Comparison of ENCODE assay signal across 8 cellular contexts in the genomic region with DNA sequence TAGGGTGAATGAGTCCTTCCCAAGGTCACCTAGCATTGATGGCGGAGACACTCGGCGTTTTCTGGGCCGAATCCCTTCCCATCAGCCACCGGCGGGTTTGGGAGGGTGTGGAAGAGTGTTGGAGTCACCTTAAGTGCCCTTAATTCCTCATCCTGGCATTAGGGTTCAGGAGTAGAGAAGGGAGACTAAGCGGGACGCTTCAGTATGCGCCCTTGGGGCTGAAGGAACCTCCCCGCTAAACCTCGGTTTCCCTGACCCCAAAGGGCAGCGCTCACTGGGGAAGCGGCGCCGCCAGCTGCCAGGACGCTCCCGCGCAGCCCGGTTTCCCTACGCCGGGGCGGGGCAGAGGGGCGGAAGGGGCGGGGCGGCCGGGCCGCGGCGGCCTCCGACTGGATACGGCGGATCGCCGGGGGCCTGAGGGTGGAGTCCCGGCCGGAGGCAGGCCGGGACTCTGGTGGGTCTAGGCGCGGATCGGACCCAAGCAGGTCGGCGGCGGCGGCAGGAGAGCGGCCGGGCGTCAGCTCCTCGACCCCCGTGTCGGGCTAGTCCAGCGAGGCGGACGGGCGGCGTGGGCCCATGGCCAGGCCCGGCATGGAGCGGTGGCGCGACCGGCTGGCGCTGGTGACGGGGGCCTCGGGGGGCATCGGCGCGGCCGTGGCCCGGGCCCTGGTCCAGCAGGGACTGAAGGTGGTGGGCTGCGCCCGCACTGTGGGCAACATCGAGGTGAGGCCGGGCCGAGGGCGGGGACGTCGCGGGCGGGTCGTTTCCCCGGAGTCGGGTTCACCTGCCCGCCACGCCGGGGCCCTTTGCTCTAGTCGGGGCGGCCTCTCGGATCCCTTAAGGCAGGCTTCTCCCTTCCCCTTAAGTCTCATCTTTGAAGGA. TPM values are rescaled to one million over a fixed set of nuclear protein-coding genes. Genes with fewer than 3 reads are reported as not detected.
DNase-seq lines count a peak whose midpoint lies in the region; ATAC-seq and TF ChIP-seq lines count a peak whose summit lies in the region.

Gene DHRS11 (plus strand): TSS at position 446 of the 882 bp plus-strand sequence. CDS start 131 bp downstream, at position 577.

- CTCF ChIA-PET in activated CD8-positive, alpha-beta T cell treated with anti-CD3 and anti-CD28 coated beads for 36 hours (lab: Charles Lee), result interaction anchor here (0.8 to 5.1 kb wide), 2 partner anchors 11 to 57 kb away, joined by 3 to 45 read pairs; partner anchors contain the start of genes MRM1, MYO19 and PIGW

- ATAC-seq in GM19035 (IDR thresholded peaks at IDR 0.05; ENCODE audit: unreplicated experiment), result peak; percentile 90
- ATAC-seq in HG03354 (IDR thresholded peaks at IDR 0.05; ENCODE audit: poor library complexity, severe bottlenecking, unreplicated experiment), result peak; percentile 81
- ATAC-seq in activated CD8-positive, alpha-beta T cell treated with anti-CD3 and anti-CD28 coated beads for 36 hours, result peak; percentile 94

- peak within 1 kb of the TSS; percentile 72 for H3K4me3 Mint-ChIP-seq in activated CD8-positive, alpha-beta T cell treated with anti-CD3 and anti-CD28 coated beads for 36 hours

- peaks cover 15% of the 10 kb centered on the region for H3K36me3 ChIP-seq in ectodermal cell (ENCODE audit: control insufficient read depth, insufficient read depth, low read length)

- DNase-seq in AG20443 (ENCODE audit: low spot score) (peak; percentile 98), NCI-H69 (lab: John Stamatoyannopoulos, UW) (peak; percentile 93), lung microvascular endothelial cell (ENCODE audit: low read depth in 2 of 2) (peak; percentile 74 to 79)
- DNase-seq in activated CD8-positive, alpha-beta T cell treated with anti-CD3 and anti-CD28 coated beads for 36 hours, result peak; percentile 79
- peak; percentile 19 to 77 (median 43) for DNase-seq in stimulated activated CD4-positive, alpha-beta T cell treated with anti-CD3 and anti-CD28 coated beads, TNF-alpha, amount 100 ng/mL, for 1 hour (ENCODE audit: low read depth in 3 of 3, low spot score in 1 of 3)

- H3K27me3 Mint-ChIP-seq in activated CD8-positive, alpha-beta T cell treated with anti-CD3 and anti-CD28 coated beads for 36 hours, result no peaks in the 10 kb centered on the region

- H3K36me3 Mint-ChIP-seq in activated CD8-positive, alpha-beta T cell treated with anti-CD3 and anti-CD28 coated beads for 36 hours (ENCODE audit: low read depth), result peaks cover 21% of the 10 kb centered on the region

- peak within 1 kb of the TSS; percentile 38 for H3K27ac ChIP-seq in ectodermal cell (ENCODE audit: insufficient read depth, low read depth, low read length, poor library complexity, severe bottlenecking)

- intact Hi-C loops in activated CD8-positive, alpha-beta T cell treated with anti-CD3 and anti-CD28 coated beads for 36 hours (cut with micrococcal nuclease), result no loop called here

- peaks cover 30% of the 10 kb centered on the region for H3K4me1 Mint-ChIP-seq in activated CD8-positive, alpha-beta T cell treated with anti-CD3 and anti-CD28 coated beads for 36 hours (ENCODE audit: low read depth)

- 5% methylated on average over 87 of the region's 87 CpGs for WGBS in ectodermal cell, 2 experiments

- H3K9me3 ChIP-seq in ectodermal cell (ENCODE audit: control insufficient read depth, low read length), result no peaks in the 10 kb centered on the region

- TF ChIP-seq CTCF in activated CD8-positive, alpha-beta T cell treated with anti-CD3 and anti-CD28 coated beads for 36 hours (IDR thresholded peaks at IDR 0.05), result no peak

- peak within 1 kb of the TSS; percentile 60 for H3K27ac Mint-ChIP-seq in activated CD8-positive, alpha-beta T cell treated with anti-CD3 and anti-CD28 coated beads for 36 hours

- peak within 1 kb of the TSS; percentile 63 for H3K4me3 ChIP-seq in ectodermal cell (ENCODE audit: insufficient read depth, low read depth, low read length)

- no peaks in the 10 kb centered on the region for H3K27me3 ChIP-seq in ectodermal cell (ENCODE audit: control insufficient read depth, insufficient read depth, low read length, poor library complexity, severe bottlenecking)

- peaks cover 16% of the 10 kb centered on the region for H3K4me1 ChIP-seq in ectodermal cell (ENCODE audit: control insufficient read depth, insufficient read depth, low read length)

- POLR2A ChIA-PET in activated CD8-positive, alpha-beta T cell treated with anti-CD3 and anti-CD28 coated beads for 36 hours (lab: Charles Lee), result interaction anchor here (1.1 to 3.9 kb wide), 5 partner anchors 9 to 46 kb away, joined by 3 to 21 read pairs (median 3); partner anchors contain the start of gene MRM1

- no peaks in the 10 kb centered on the region for H3K9me3 Mint-ChIP-seq in activated CD8-positive, alpha-beta T cell treated with anti-CD3 and anti-CD28 coated beads for 36 hours

RNA-seq across cellular contexts. Expression of gene DHRS11, which starts in this region (rescaled TPM):
- 1 to 10 TPM; 8.6 to 9.2 TPM for total RNA-seq in activated CD8-positive, alpha-beta T cell treated with anti-CD3 and anti-CD28 coated beads for 36 hours
- polyA plus RNA-seq in ectodermal cell (2013, experiment 1 of 4), result 32.5 TPM
- polyA plus RNA-seq in ectodermal cell (2013, experiment 2 of 4), result 27.0 TPM
- polyA plus RNA-seq in ectodermal cell (2013, experiment 3 of 4), result 24.3 TPM
- polyA plus RNA-seq in ectodermal cell (2013, experiment 4 of 4), result 26.6 TPM
- total RNA-seq in lung microvascular endothelial cell, result 5.2 and 5.8 TPM in 2 replicates

Comparison
In these comparisons a context has a peak if more than half of its experiments do, and no peak if none do; other contexts are left out.
1. Peak in every context shown above with its lines: DNase-seq, ATAC-seq, H3K4me3 ChIP-seq and H3K27ac ChIP-seq.
2. DNase-seq: peak in every context shown above with its lines; median percentile 98 in AG20443; 93 in NCI-H69; 79 in activated CD8-positive, alpha-beta T cell treated with anti-CD3 and anti-CD28 coated beads for 36 hours; 76 in lung microvascular endothelial cell; 43 in stimulated activated CD4-positive, alpha-beta T cell treated with anti-CD3 and anti-CD28 coated beads, TNF-alpha, amount 100 ng/mL, for 1 hour.